ENCODE assay signal across 11 cellular contexts in genomic region chr1:30745156-30745833, GRCh38. TPM values are rescaled to one million over a fixed set of nuclear protein-coding genes. Genes with fewer than 3 reads are reported as not detected.
DNase-seq lines count a peak whose midpoint lies in the region; ATAC-seq and TF ChIP-seq lines count a peak whose summit lies in the region.
"Had no signal": no experiment of that assay in that cellular context is flagged by ENCODE, and none has a peak within 500 bp of the region (broad histone marks: within the 10 kb centered on the region; RNA-seq: fewer than 3 reads in every experiment).

No MANE protein-coding gene starts in this region.

- H3K27me3 ChIP-seq in DND-41 (ENCODE audit: insufficient read depth, low read length, poor library complexity) (no peaks in the 10 kb centered on the region), esophagus muscularis mucosa (no peaks in the 10 kb centered on the region)

- TF ChIP-seq CTCF in DND-41 (IDR thresholded peaks at IDR 0.05; ENCODE audit: borderline replicate concordance, extremely low read depth, low read length, poor library complexity, severe bottlenecking) (no peak), esophagus muscularis mucosa (IDR thresholded peaks at IDR 0.05) (no peak)

- H3K4me1 Mint-ChIP-seq in IgD-negative memory B cell: peaks cover 73 to 93% (median 88%) of the 10 kb centered on the region in 3 donors
- peaks cover 98% of the 10 kb centered on the region for H3K4me1 Mint-ChIP-seq in activated naive CD8-positive, alpha-beta T cell treated with anti-CD3 and anti-CD28 coated beads, Interleukin-2, amount 50 U/mL, for 24 hours
- H3K4me1 Mint-ChIP-seq in natural killer cell treated with Interleukin-12 subunit alpha and Interleukin-12 subunit beta and Interleukin-15 and Interleukin-18, amount 100 ng/mL, for 72 hours (ENCODE audit: low read depth in 2 of 2): peaks cover 95 to 97% of the 10 kb centered on the region in 2 donors

- no peak overlapping the region for H3K9ac ChIP-seq in DND-41 (ENCODE audit: low read depth, low read length)
- H3K9ac ChIP-seq: GM23248 had no signal

- DNase-seq in DND-41 (no peak), SW480 (ENCODE audit: low spot score) (no peak), esophagus muscularis mucosa (ENCODE audit: extremely low spot score) (no peak)
- no peak for DNase-seq in activated naive CD8-positive, alpha-beta T cell treated with anti-CD3 and anti-CD28 coated beads, Interleukin-2, amount 50 U/mL, for 24 hours
- no peak for DNase-seq in natural killer cell treated with Interleukin-12 subunit alpha and Interleukin-12 subunit beta and Interleukin-15 and Interleukin-18, amount 100 ng/mL, for 72 hours (ENCODE audit: low spot score)
- DNase-seq: GM23248, KG1, NCI-H446 treated with DMSO at 0.1 percent for 48 hours had no signal

- peaks cover 8% of the 10 kb centered on the region; the same call in 1 of the 2 replicates for H3K36me3 ChIP-seq in DND-41 (ENCODE audit: insufficient read depth, low read length)
- no peaks in the 10 kb centered on the region for H3K36me3 ChIP-seq in esophagus muscularis mucosa

- H3K79me2 ChIP-seq in DND-41 (ENCODE audit: insufficient read depth, low read length): no peaks in the 10 kb centered on the region

- intact Hi-C loops in esophagus muscularis mucosa (cut with DNase I): no loop called here

- peaks cover 10% of the 10 kb centered on the region; the same call in 1 of the 2 replicates for H4K20me1 ChIP-seq in DND-41 (ENCODE audit: insufficient read depth, low read length)

- no peak for TF ChIP-seq EP300 in esophagus muscularis mucosa (IDR thresholded peaks at IDR 0.05)

- no peak for TF ChIP-seq POLR2A in esophagus muscularis mucosa (IDR thresholded peaks at IDR 0.05; ENCODE audit: low read depth)

- no peaks in the 10 kb centered on the region for H3K9me3 Mint-ChIP-seq in IgD-negative memory B cell
- no peaks in the 10 kb centered on the region for H3K9me3 Mint-ChIP-seq in activated naive CD8-positive, alpha-beta T cell treated with anti-CD3 and anti-CD28 coated beads, Interleukin-2, amount 50 U/mL, for 24 hours
- no peaks in the 10 kb centered on the region for H3K9me3 Mint-ChIP-seq in natural killer cell treated with Interleukin-12 subunit alpha and Interleukin-12 subunit beta and Interleukin-15 and Interleukin-18, amount 100 ng/mL, for 72 hours

- H3K4me3 Mint-ChIP-seq in IgD-negative memory B cell: peak overlapping the region; percentile 75 to 91 (median 89)
- H3K4me3 Mint-ChIP-seq in activated naive CD8-positive, alpha-beta T cell treated with anti-CD3 and anti-CD28 coated beads, Interleukin-2, amount 50 U/mL, for 24 hours: peak overlapping the region; percentile 78
- H3K4me3 Mint-ChIP-seq in natural killer cell treated with Interleukin-12 subunit alpha and Interleukin-12 subunit beta and Interleukin-15 and Interleukin-18, amount 100 ng/mL, for 72 hours: peak overlapping the region; percentile 81

- H3K27ac ChIP-seq in DND-41 (ENCODE audit: low read length) (peak overlapping the region; percentile 41; the same call in 1 of the 2 replicates), esophagus muscularis mucosa (replicated peaks in 1 of 4) (no peak overlapping the region)
- H3K27ac ChIP-seq: GM23248 had no signal

- H2AFZ ChIP-seq in DND-41 (ENCODE audit: low read depth, low read length): no peak overlapping the region
- H2AFZ ChIP-seq: GM23248 had no signal

- ATAC-seq in DND-41 (ENCODE audit: insufficient read depth, low read depth) (no peak), HG03432 (IDR thresholded peaks at IDR 0.05; ENCODE audit: unreplicated experiment) (no peak), GM21737 (IDR thresholded peaks at IDR 0.05; ENCODE audit: unreplicated experiment) (no peak)
- ATAC-seq in activated naive CD8-positive, alpha-beta T cell treated with anti-CD3 and anti-CD28 coated beads, Interleukin-2, amount 50 U/mL, for 24 hours: no peak
- no peak for ATAC-seq in natural killer cell treated with Interleukin-12 subunit alpha and Interleukin-12 subunit beta and Interleukin-15 and Interleukin-18, amount 100 ng/mL, for 72 hours

- H3K27me3 Mint-ChIP-seq in IgD-negative memory B cell: no peaks in the 10 kb centered on the region
- H3K27me3 Mint-ChIP-seq in activated naive CD8-positive, alpha-beta T cell treated with anti-CD3 and anti-CD28 coated beads, Interleukin-2, amount 50 U/mL, for 24 hours: no peaks in the 10 kb centered on the region
- H3K27me3 Mint-ChIP-seq in natural killer cell treated with Interleukin-12 subunit alpha and Interleukin-12 subunit beta and Interleukin-15 and Interleukin-18, amount 100 ng/mL, for 72 hours: no peaks in the 10 kb centered on the region

- H3K9me3 ChIP-seq in DND-41 (ENCODE audit: insufficient read depth, low read length, severe bottlenecking) (no peaks in the 10 kb centered on the region), esophagus muscularis mucosa (no peaks in the 10 kb centered on the region)

- H3K4me1 ChIP-seq in DND-41 (ENCODE audit: insufficient read depth, low read length): peaks cover 58% of the 10 kb centered on the region
- H3K4me1 ChIP-seq in esophagus muscularis mucosa: peaks cover 0 to 42% (median 25%) of the 10 kb centered on the region in 4 donors

- WGBS in esophagus muscularis mucosa: 90% methylated on average over 14 of the region's 14 CpGs

- H3K4me2 ChIP-seq in DND-41 (ENCODE audit: insufficient read depth, low read length): no peak overlapping the region

- H3K27ac Mint-ChIP-seq in IgD-negative memory B cell: peak overlapping the region; percentile 92 to 98 (median 97)
- H3K27ac Mint-ChIP-seq in activated naive CD8-positive, alpha-beta T cell treated with anti-CD3 and anti-CD28 coated beads, Interleukin-2, amount 50 U/mL, for 24 hours: peak overlapping the region; percentile 97
- H3K27ac Mint-ChIP-seq in natural killer cell treated with Interleukin-12 subunit alpha and Interleukin-12 subunit beta and Interleukin-15 and Interleukin-18, amount 100 ng/mL, for 72 hours: peak overlapping the region; percentile 98 to 100

- H3K36me3 Mint-ChIP-seq in IgD-negative memory B cell: peaks cover 26% of the 10 kb centered on the region
- peaks cover 48% of the 10 kb centered on the region for H3K36me3 Mint-ChIP-seq in activated naive CD8-positive, alpha-beta T cell treated with anti-CD3 and anti-CD28 coated beads, Interleukin-2, amount 50 U/mL, for 24 hours (ENCODE audit: low read depth)
- peaks cover 19% of the 10 kb centered on the region for H3K36me3 Mint-ChIP-seq in natural killer cell treated with Interleukin-12 subunit alpha and Interleukin-12 subunit beta and Interleukin-15 and Interleukin-18, amount 100 ng/mL, for 72 hours

- H3K4me3 ChIP-seq in DND-41 (ENCODE audit: low read depth in 1 of 2, low read length in 2 of 2): no peak overlapping the region
- H3K4me3 ChIP-seq in esophagus muscularis mucosa: no peak overlapping the region
- H3K4me3 ChIP-seq: GM23248 had no signal

RNA-seq across cellular contexts. Expression of gene LAPTM5, which starts 12.3 kb away (rescaled TPM):
- 1,002 TPM for polyA plus RNA-seq in IgD-negative memory B cell
- 100 to 1,000 TPM; 150 to 153 TPM for total RNA-seq in natural killer cell treated with Interleukin-12 subunit alpha and Interleukin-12 subunit beta and Interleukin-15 and Interleukin-18, amount 100 ng/mL, for 72 hours
- total RNA-seq in esophagus muscularis mucosa: 10 to 100 TPM; 32.4 to 83.7 (median 36.3) TPM
- total RNA-seq: GM23248 had no signal

RNA-seq across cellular contexts. Expression of gene MATN1, which starts 21.9 kb away (rescaled TPM):
- not detected for polyA plus RNA-seq in IgD-negative memory B cell
- total RNA-seq in natural killer cell treated with Interleukin-12 subunit alpha and Interleukin-12 subunit beta and Interleukin-15 and Interleukin-18, amount 100 ng/mL, for 72 hours: 1 to 10 TPM in 1 of 2 donors, under 1 TPM in 1; 0.31 to 1.1 TPM
- not detected for total RNA-seq in esophagus muscularis mucosa
- polyA plus RNA-seq: GM23248 had no signal
